ENCODE assay signal across 1 cellular context in the genomic region with DNA sequence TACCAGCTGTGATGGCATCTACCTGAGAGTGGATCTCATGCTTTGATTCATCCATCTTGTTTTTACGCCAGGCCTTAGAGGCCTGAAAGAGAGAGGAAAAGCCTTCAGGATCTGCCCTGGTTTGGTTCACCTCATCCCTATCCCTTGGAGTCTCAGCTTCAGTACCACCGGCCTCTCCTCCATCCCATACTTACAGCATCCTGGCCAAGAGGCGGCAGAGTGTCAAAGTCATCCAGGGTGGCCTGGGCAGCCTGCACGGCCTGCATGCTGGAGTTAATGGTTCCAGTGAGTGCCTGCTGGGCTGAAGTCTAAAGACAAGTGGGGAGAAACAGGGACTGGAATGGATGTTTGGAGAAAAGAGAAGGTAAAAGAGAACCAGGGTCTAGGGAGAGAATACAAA.
TF ChIP-seq lines count a peak whose summit lies in the region.

No MANE protein-coding gene starts in this region.

TF ChIP-seq in GM12878, 131 proteins besides CTCF, POLR2A, EP300 and RAD21:
- TF ChIP-seq SRF (IDR thresholded peaks at IDR 0.05; ENCODE audit: low read depth in 2 of 2, low read length in 2 of 2) = no peak
- no peak for TF ChIP-seq KDM1A (IDR thresholded peaks at IDR 0.05; ENCODE audit: borderline replicate concordance)
- TF ChIP-seq TBL1XR1 (IDR thresholded peaks at IDR 0.05; ENCODE audit: low read depth, low read length) = no peak
- TF ChIP-seq WRNIP1 (IDR thresholded peaks at IDR 0.05; ENCODE audit: borderline replicate concordance, low read depth, low read length) = no peak
- no peak for TF ChIP-seq MYC (IDR thresholded peaks at IDR 0.05; ENCODE audit: insufficient read depth, insufficient read length, insufficient replicate concordance, low read length, severe bottlenecking)
- no peak for TF ChIP-seq BCL11A (IDR thresholded peaks at IDR 0.05; ENCODE audit: low read depth, low read length)
- TF ChIP-seq, protein P1, sequence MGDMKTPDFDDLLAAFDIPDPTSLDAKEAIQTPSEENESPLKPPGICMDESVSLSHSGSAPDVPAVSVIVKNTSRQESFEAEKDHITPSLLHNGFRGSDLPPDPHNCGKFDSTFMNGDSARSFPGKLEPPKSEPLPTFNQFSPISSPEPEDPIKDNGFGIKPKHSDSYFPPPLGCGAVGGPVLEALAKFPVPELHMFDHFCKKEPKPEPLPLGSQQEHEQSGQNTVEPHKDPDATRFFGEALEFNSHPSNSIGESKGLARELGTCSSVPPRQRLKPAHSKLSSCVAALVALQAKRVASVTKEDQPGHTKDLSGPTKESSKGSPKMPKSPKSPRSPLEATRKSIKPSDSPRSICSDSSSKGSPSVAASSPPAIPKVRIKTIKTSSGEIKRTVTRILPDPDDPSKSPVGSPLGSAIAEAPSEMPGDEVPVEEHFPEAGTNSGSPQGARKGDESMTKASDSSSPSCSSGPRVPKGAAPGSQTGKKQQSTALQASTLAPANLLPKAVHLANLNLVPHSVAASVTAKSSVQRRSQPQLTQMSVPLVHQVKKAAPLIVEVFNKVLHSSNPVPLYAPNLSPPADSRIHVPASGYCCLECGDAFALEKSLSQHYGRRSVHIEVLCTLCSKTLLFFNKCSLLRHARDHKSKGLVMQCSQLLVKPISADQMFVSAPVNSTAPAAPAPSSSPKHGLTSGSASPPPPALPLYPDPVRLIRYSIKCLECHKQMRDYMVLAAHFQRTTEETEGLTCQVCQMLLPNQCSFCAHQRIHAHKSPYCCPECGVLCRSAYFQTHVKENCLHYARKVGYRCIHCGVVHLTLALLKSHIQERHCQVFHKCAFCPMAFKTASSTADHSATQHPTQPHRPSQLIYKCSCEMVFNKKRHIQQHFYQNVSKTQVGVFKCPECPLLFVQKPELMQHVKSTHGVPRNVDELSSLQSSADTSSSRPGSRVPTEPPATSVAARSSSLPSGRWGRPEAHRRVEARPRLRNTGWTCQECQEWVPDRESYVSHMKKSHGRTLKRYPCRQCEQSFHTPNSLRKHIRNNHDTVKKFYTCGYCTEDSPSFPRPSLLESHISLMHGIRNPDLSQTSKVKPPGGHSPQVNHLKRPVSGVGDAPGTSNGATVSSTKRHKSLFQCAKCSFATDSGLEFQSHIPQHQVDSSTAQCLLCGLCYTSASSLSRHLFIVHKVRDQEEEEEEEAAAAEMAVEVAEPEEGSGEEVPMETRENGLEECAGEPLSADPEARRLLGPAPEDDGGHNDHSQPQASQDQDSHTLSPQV (IDR thresholded peaks at IDR 0.05) = no peak
- no peak for TF ChIP-seq SP1 (IDR thresholded peaks at IDR 0.05; ENCODE audit: low read depth, low read length)
